Comparison of ENCODE assay signal across 1 cellular context in genomic region chr1:9910425-9911178, GRCh38.
TF ChIP-seq lines count a peak whose summit lies in the region.

No MANE protein-coding gene starts in this region.

TF ChIP-seq in K562, 482 proteins besides CTCF, POLR2A, EP300 and RAD21 (continued from another document and continues in another):
- TF ChIP-seq, protein P1, sequence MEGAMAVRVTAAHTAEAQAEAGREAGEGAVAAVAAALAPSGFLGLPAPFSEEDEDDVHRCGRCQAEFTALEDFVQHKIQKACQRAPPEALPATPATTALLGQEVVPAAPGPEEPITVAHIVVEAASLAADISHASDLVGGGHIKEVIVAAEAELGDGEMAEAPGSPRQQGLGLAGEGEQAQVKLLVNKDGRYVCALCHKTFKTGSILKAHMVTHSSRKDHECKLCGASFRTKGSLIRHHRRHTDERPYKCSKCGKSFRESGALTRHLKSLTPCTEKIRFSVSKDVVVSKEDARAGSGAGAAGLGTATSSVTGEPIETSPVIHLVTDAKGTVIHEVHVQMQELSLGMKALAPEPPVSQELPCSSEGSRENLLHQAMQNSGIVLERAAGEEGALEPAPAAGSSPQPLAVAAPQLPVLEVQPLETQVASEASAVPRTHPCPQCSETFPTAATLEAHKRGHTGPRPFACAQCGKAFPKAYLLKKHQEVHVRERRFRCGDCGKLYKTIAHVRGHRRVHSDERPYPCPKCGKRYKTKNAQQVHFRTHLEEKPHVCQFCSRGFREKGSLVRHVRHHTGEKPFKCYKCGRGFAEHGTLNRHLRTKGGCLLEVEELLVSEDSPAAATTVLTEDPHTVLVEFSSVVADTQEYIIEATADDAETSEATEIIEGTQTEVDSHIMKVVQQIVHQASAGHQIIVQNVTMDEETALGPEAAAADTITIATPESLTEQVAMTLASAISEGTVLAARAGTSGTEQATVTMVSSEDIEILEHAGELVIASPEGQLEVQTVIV (CRISPR knock-in tag; IDR thresholded peaks at IDR 0.05; ENCODE audit: borderline replicate concordance), result no peak
- TF ChIP-seq BRD4 (IDR thresholded peaks at IDR 0.05) (no peak), FOXP1 (CRISPR knock-in tag; IDR thresholded peaks at IDR 0.05) (no peak), SRF (CRISPR knock-in tag; IDR thresholded peaks at IDR 0.05) (peak; percentile 66 to 93; a peak in 2 of 4 replicates), ZEB2 (IDR thresholded peaks at IDR 0.05) (0 out of 2 replicates have a peak, but pooled peaks have one; percentile 23), FOXJ3 (CRISPR knock-in tag; IDR thresholded peaks at IDR 0.05) (no peak), TAF7 (tag; IDR thresholded peaks at IDR 0.05) (peak; percentile 87), PCBP1 (IDR thresholded peaks at IDR 0.05; ENCODE audit: low read depth, low read length, poor library complexity, severe bottlenecking) (peak; percentile 15), ZNF174 (CRISPR knock-in tag; IDR thresholded peaks at IDR 0.05) (no peak), NBN (IDR thresholded peaks at IDR 0.05; ENCODE audit: low read depth) (peak; percentile 67; the same call in 1 of the 2 replicates), E2F8 (IDR thresholded peaks at IDR 0.05; ENCODE audit: low read depth, partially characterized antibody) (no peak), EWSR1 (IDR thresholded peaks at IDR 0.05; ENCODE audit: borderline replicate concordance, low read depth, partially characterized antibody) (no peak), ZKSCAN3 (CRISPR knock-in tag; IDR thresholded peaks at IDR 0.05) (no peak), ZNF57 (CRISPR knock-in tag; IDR thresholded peaks at IDR 0.05) (no peak), NFATC3 (IDR thresholded peaks at IDR 0.05) (no peak), ZNF398 (CRISPR knock-in tag; IDR thresholded peaks at IDR 0.05) (no peak), ZNF143 (CRISPR knock-in tag; IDR thresholded peaks at IDR 0.05) (no peak), TRIM25 (IDR thresholded peaks at IDR 0.05; ENCODE audit: borderline replicate concordance) (no peak), LEF1 (IDR thresholded peaks at IDR 0.05) (no peak; the same call in none of the 2 replicates), GABPB1 (CRISPR knock-in tag; IDR thresholded peaks at IDR 0.05) (peak; percentile 76), STAG1 (CRISPR knock-in tag; IDR thresholded peaks at IDR 0.05; ENCODE audit: borderline replicate concordance) (no peak), ZNF140 (CRISPR knock-in tag; IDR thresholded peaks at IDR 0.05) (no peak), SMARCC2 (IDR thresholded peaks at IDR 0.05; ENCODE audit: low read depth) (no peak), HDAC1 (IDR thresholded peaks at IDR 0.05) (peak in 1 of 2 experiments; percentile 68; a peak in 2 of 4 replicates), DDX20 (tag; IDR thresholded peaks at IDR 0.05; ENCODE audit: low read depth) (no peak), ZNF324 (CRISPR knock-in tag; IDR thresholded peaks at IDR 0.05) (no peak), NFXL1 (CRISPR knock-in tag; IDR thresholded peaks at IDR 0.05) (peak; percentile 46; the same call in 1 of the 2 replicates), CHD1 (IDR thresholded peaks at IDR 0.05; ENCODE audit: low read length) (no peak), MBD1 (CRISPR knock-in tag; IDR thresholded peaks at IDR 0.05) (no peak), CXXC5 (CRISPR knock-in tag; IDR thresholded peaks at IDR 0.05) (peak; percentile 68), SMARCA5 (IDR thresholded peaks at IDR 0.05) (no peak), TGIF2 (CRISPR knock-in tag; IDR thresholded peaks at IDR 0.05) (no peak), CSDE1 (IDR thresholded peaks at IDR 0.05) (no peak; a peak in 1 of 4 replicates), SETDB1 (IDR thresholded peaks at IDR 0.05; ENCODE audit: low read length) (no peak), POLR2AphosphoS5 (IDR thresholded peaks at IDR 0.05; ENCODE audit: control insufficient read depth, insufficient read depth, low read depth, low read length) (peak; percentile 70), GTF2F1 (IDR thresholded peaks at IDR 0.05; ENCODE audit: low read depth, low read length) (peak; percentile 40; the same call in 1 of the 2 replicates), HNRNPH1 (optimal IDR thresholded peaks at IDR 0.05; ENCODE audit: low read depth, low read length) (no peak), NFE2L1 (tag; IDR thresholded peaks at IDR 0.05; ENCODE audit: borderline replicate concordance, low read depth) (no peak)
- TF ChIP-seq, protein P2, sequence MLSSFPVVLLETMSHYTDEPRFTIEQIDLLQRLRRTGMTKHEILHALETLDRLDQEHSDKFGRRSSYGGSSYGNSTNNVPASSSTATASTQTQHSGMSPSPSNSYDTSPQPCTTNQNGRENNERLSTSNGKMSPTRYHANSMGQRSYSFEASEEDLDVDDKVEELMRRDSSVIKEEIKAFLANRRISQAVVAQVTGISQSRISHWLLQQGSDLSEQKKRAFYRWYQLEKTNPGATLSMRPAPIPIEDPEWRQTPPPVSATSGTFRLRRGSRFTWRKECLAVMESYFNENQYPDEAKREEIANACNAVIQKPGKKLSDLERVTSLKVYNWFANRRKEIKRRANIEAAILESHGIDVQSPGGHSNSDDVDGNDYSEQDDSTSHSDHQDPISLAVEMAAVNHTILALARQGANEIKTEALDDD (IDR thresholded peaks at IDR 0.05), result peak; percentile 87
- TF ChIP-seq, protein P3, sequence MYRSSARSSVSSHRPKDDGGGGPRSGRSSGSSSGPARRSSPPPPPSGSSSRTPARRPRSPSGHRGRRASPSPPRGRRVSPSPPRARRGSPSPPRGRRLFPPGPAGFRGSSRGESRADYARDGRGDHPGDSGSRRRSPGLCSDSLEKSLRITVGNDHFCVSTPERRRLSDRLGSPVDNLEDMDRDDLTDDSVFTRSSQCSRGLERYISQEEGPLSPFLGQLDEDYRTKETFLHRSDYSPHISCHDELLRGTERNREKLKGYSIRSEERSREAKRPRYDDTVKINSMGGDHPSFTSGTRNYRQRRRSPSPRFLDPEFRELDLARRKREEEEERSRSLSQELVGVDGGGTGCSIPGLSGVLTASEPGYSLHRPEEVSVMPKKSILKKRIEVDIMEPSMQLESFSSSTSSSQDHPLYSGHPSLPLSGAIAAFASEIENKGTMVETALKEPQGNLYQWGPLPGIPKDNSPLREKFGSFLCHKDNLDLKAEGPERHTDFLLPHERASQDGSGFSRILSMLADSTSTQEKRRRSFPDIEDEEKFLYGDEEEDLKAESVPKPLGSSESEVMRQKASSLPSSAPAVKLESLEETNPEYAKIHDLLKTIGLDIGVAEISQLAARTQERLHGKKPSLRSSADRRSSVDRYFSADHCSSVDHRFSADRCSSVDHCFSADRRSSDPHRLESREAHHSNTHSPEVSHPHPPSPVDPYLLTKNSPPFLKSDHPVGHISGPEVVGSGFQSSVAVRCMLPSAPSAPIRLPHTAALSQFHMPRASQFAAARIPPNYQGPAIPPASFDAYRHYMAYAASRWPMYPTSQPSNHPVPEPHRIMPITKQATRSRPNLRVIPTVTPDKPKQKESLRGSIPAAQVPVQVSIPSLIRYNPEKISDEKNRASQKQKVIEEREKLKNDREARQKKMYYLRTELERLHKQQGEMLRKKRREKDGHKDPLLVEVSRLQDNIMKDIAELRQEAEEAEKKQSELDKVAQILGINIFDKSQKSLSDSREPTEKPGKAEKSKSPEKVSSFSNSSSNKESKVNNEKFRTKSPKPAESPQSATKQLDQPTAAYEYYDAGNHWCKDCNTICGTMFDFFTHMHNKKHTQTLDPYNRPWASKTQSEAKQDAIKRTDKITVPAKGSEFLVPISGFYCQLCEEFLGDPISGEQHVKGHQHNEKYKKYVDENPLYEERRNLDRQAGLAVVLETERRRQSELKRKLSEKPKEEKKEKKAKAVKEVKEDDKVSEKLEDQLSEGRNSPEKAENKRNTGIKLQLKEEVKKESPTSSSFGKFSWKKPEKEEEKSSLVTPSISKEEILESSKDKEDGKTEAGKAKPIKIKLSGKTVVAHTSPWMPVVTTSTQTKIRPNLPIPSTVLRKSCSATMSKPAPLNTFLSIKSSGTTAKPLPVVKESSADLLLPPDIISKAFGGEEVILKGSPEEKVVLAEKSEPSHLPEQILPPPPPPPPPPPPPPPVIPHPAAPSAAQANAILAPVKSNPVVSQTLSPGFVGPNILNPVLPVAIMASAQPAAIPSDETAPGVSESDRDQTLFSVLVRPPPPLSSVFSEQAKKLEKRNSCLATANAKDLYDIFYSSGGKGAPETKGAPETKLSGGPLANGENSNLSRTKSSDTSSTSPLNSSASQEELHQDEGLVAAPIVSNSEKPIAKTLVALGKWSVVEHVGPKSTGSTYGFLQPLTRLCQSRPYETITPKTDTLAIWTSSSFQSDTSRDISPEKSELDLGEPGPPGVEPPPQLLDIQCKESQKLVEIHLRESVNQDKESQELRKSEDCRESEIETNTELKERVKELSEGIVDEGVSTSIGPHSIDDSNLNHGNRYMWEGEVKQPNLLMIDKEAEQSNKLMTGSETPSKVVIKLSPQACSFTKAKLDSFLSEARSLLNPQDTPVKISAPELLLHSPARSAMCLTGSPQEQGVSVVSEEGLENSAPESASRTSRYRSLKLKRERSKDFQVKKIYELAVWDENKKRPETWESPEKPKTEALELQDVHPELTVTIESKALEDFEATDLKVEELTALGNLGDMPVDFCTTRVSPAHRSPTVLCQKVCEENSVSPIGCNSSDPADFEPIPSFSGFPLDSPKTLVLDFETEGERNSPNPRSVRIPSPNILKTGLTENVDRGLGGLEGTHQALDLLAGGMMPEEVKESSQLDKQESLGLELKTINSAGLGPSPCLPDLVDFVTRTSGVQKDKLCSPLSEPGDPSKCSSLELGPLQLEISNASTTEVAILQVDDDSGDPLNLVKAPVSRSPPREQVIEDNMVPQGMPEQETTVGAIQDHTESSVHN (IDR thresholded peaks at IDR 0.05; ENCODE audit: borderline replicate concordance in 1 of 2, low read depth in 1 of 2), result no peak
- TF ChIP-seq, protein P4, sequence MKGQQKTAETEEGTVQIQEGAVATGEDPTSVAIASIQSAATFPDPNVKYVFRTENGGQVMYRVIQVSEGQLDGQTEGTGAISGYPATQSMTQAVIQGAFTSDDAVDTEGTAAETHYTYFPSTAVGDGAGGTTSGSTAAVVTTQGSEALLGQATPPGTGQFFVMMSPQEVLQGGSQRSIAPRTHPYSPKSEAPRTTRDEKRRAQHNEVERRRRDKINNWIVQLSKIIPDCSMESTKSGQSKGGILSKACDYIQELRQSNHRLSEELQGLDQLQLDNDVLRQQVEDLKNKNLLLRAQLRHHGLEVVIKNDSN (CRISPR knock-in tag; IDR thresholded peaks at IDR 0.05), result peak; percentile 65
- TF ChIP-seq, protein P5, sequence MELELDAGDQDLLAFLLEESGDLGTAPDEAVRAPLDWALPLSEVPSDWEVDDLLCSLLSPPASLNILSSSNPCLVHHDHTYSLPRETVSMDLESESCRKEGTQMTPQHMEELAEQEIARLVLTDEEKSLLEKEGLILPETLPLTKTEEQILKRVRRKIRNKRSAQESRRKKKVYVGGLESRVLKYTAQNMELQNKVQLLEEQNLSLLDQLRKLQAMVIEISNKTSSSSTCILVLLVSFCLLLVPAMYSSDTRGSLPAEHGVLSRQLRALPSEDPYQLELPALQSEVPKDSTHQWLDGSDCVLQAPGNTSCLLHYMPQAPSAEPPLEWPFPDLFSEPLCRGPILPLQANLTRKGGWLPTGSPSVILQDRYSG (tag; conservative IDR thresholded peaks at IDR 0.05; ENCODE audit: low read depth), result 0 out of 2 replicates have a peak, but pooled peaks have one; percentile 40
